ENCODE assay signal across 1 cellular context in genomic region chr6:166507380-166507779, GRCh38.
TF ChIP-seq lines count a peak whose summit lies in the region.

No MANE protein-coding gene starts in this region.

TF ChIP-seq in HepG2, 621 proteins besides CTCF, POLR2A, EP300 and RAD21 (continued from another document):
- TF ChIP-seq ZBTB4 (CRISPR knock-in tag; IDR thresholded peaks at IDR 0.05; ENCODE audit: borderline replicate concordance) (no peak), FOXP1 (IDR thresholded peaks at IDR 0.05) (0 out of 2 replicates have a peak, but pooled peaks have one; percentile 6), FOXP1 (CRISPR knock-in tag; IDR thresholded peaks at IDR 0.05) (no peak), FOXA1 (IDR thresholded peaks at IDR 0.05) (peak; percentile 45; the same call in 1 of the 2 replicates), FOXA1 (CRISPR knock-in tag; IDR thresholded peaks at IDR 0.05) (no peak), RAD51 (IDR thresholded peaks at IDR 0.05; ENCODE audit: borderline replicate concordance) (peak; percentile 20; the same call in 1 of the 2 replicates), THAP8 (CRISPR knock-in tag; IDR thresholded peaks at IDR 0.05; ENCODE audit: borderline replicate concordance) (no peak), USF2 (IDR thresholded peaks at IDR 0.05; ENCODE audit: low read depth, low read length) (no peak), USF2 (CRISPR knock-in tag; IDR thresholded peaks at IDR 0.05; ENCODE audit: borderline replicate concordance) (no peak), ZNF780A (CRISPR knock-in tag; IDR thresholded peaks at IDR 0.05) (no peak), GLI4 (CRISPR knock-in tag; IDR thresholded peaks at IDR 0.05; ENCODE audit: borderline replicate concordance) (no peak), MLX (CRISPR knock-in tag; IDR thresholded peaks at IDR 0.05) (no peak)
